In genomic region chr21:44918107-44918470, GRCh38 we compare ENCODE assay signal across 19 cellular contexts. TPM values are rescaled to one million over a fixed set of nuclear protein-coding genes. Genes with fewer than 3 reads are reported as not detected.
A peak's percentile ranks its signal among the peaks of the same experiment; 100 is the strongest.
DNase-seq lines count a peak whose midpoint lies in the region; ATAC-seq, FAIRE-seq and TF ChIP-seq lines count a peak whose summit lies in the region.
"Had no signal": no experiment of that assay in that cellular context is flagged by ENCODE, and none has a peak within 500 bp of the region (broad histone marks: within the 10 kb centered on the region; RNA-seq: fewer than 3 reads in every experiment).

No MANE protein-coding gene starts in this region.

- H4K20me1 ChIP-seq in mammary epithelial cell (ENCODE audit: insufficient read depth, low read length): no peaks in the 10 kb centered on the region

- H3K27me3 ChIP-seq in breast epithelium (no peaks in the 10 kb centered on the region), mammary epithelial cell (ENCODE audit: insufficient read depth, low read length) (no peaks in the 10 kb centered on the region)

- intact Hi-C loops in breast epithelium (cut with DNase I; ENCODE audit: low total_unique reads): no loop called here
- intact Hi-C loops in mammary epithelial cell (cut with micrococcal nuclease): no loop called here
- intact Hi-C loops in activated B cell treated with CpG ODN at 0.5 μM for 24 hours (cut with micrococcal nuclease): no loop called here
- intact Hi-C loops in kidney (cut with DNase I): no loop called here

- no peak for TF ChIP-seq CTCF in breast epithelium (IDR thresholded peaks at IDR 0.05)
- TF ChIP-seq CTCF in mammary epithelial cell (conservative IDR thresholded peaks at IDR 0.05 in 1 of 2, IDR thresholded peaks at IDR 0.05 in 1 of 2; ENCODE audit: extremely low read depth in 1 of 2, insufficient read depth in 1 of 2, low read depth in 1 of 2, low read length in 2 of 2): no peak
- TF ChIP-seq CTCF in activated B cell treated with CpG ODN at 0.5 μM for 24 hours (IDR thresholded peaks at IDR 0.05): no peak
- no peak for TF ChIP-seq CTCF in kidney (IDR thresholded peaks at IDR 0.05; ENCODE audit: borderline replicate concordance, extremely low read depth, insufficient read depth)
- no peak for TF ChIP-seq CTCF in GM10266 (IDR thresholded peaks at IDR 0.05; ENCODE audit: control insufficient read depth, insufficient read depth, low read depth, missing control alignments)

- H3K9me3 Mint-ChIP-seq in activated B cell treated with CpG ODN at 0.5 μM for 24 hours: no peaks in the 10 kb centered on the region
- H3K9me3 Mint-ChIP-seq in stimulated activated naive CD8-positive, alpha-beta T cell treated with anti-CD3 and anti-CD28 coated beads, Interleukin-15, amount 100 ng/mL, for 72 hours: no peaks in the 10 kb centered on the region
- H3K9me3 Mint-ChIP-seq: neural progenitor cell, type B pancreatic cell had no signal

- no peaks in the 10 kb centered on the region for H3K27me3 Mint-ChIP-seq in activated B cell treated with CpG ODN at 0.5 μM for 24 hours
- no peaks in the 10 kb centered on the region for H3K27me3 Mint-ChIP-seq in stimulated activated naive CD8-positive, alpha-beta T cell treated with anti-CD3 and anti-CD28 coated beads, Interleukin-15, amount 100 ng/mL, for 72 hours

- dilution Hi-C loops in mammary epithelial cell (cut with HindIII; ENCODE audit: low sequenced_read_pairs): no loop called here

- H2AFZ ChIP-seq in mammary epithelial cell (ENCODE audit: low read depth, low read length): no peak overlapping the region
- H2AFZ ChIP-seq: GM23248, neural progenitor cell had no signal

- peak overlapping the region; percentile 60 for H3K4me3 Mint-ChIP-seq in activated B cell treated with CpG ODN at 0.5 μM for 24 hours
- H3K4me3 Mint-ChIP-seq in stimulated activated naive CD8-positive, alpha-beta T cell treated with anti-CD3 and anti-CD28 coated beads, Interleukin-15, amount 100 ng/mL, for 72 hours: peak overlapping the region; percentile 94 to 99

- DNase-seq in breast epithelium (ENCODE audit: low spot score in 2 of 2): no peak
- no peak for DNase-seq in mammary epithelial cell
- no peak for DNase-seq in activated B cell treated with CpG ODN at 0.5 μM for 24 hours
- DNase-seq in kidney: peak; percentile 72
- no peak for DNase-seq in stimulated activated naive CD8-positive, alpha-beta T cell treated with anti-CD3 and anti-CD28 coated beads, Interleukin-15, amount 100 ng/mL, for 72 hours
- DNase-seq in NCI-H2081 treated with DMSO at 0.1 percent for 48 hours (lab: John Stamatoyannopoulos, UW): no peak
- DNase-seq in iPS-NIHi11 (ENCODE audit: low spot score): no peak
- DNase-seq in GM10266 (ENCODE audit: extremely low spot score): no peak
- DNase-seq: dorsolateral prefrontal cortex, GM23248, hypothalamus, MM.1S, NCI-H2081, NCI-H69 had no signal

- H3K27ac ChIP-seq in breast epithelium (peak overlapping the region; percentile 43 to 60), mammary epithelial cell (ENCODE audit: insufficient read depth, low read depth, low read length) (no peak overlapping the region), kidney (ENCODE audit: low read depth in 2 of 2, low read length in 2 of 2) (no peak overlapping the region)
- H3K27ac ChIP-seq: dorsolateral prefrontal cortex, GM23248, neural progenitor cell had no signal

- CTCF ChIA-PET in mammary epithelial cell (lab: Charles Lee; ENCODE audit: low non-redundant PET): no interaction called here
- CTCF ChIA-PET in activated B cell treated with CpG ODN at 0.5 μM for 24 hours (lab: Charles Lee): interaction anchor here (1.4 to 1.5 kb wide), 2 partner anchors 10 to 14 kb away, joined by 4 to 5 read pairs; no protein-coding TSS in a partner anchor

- no peaks in the 10 kb centered on the region for H3K36me3 ChIP-seq in breast epithelium
- no peaks in the 10 kb centered on the region for H3K36me3 ChIP-seq in mammary epithelial cell (ENCODE audit: insufficient read depth, low read length)
- H3K36me3 ChIP-seq in kidney (ENCODE audit: control insufficient read depth in 1 of 2, insufficient read depth in 2 of 2, low read length in 2 of 2): no peaks in the 10 kb centered on the region
- H3K36me3 ChIP-seq: neural progenitor cell had no signal

- TF ChIP-seq POLR2A in breast epithelium (IDR thresholded peaks at IDR 0.05): no peak

- H3K4me1 ChIP-seq in breast epithelium (peaks cover 0 to 5% of the 10 kb centered on the region in 2 donors), mammary epithelial cell (ENCODE audit: insufficient read depth, low read length) (peaks cover 10% of the 10 kb centered on the region), kidney (ENCODE audit: control insufficient read depth in 1 of 2, insufficient read depth in 1 of 2, low read depth in 1 of 2, low read length in 2 of 2) (peaks cover 0 to 5% of the 10 kb centered on the region in 2 donors)
- H3K4me1 ChIP-seq: neural progenitor cell had no signal

- WGBS in mammary epithelial cell (ENCODE audit: low coverage, missing lambda C conversion rate): 92% methylated on average over 9 of the region's 12 CpGs

- no peak overlapping the region for H3K4me2 ChIP-seq in mammary epithelial cell (ENCODE audit: insufficient read depth, low read depth, low read length)

- H3K9ac ChIP-seq in mammary epithelial cell (ENCODE audit: insufficient read depth, low read length) (no peak overlapping the region), kidney (ENCODE audit: low read length in 2 of 2) (no peak overlapping the region)
- H3K9ac ChIP-seq: GM23248, neural progenitor cell had no signal

- in situ Hi-C loops in mammary epithelial cell (cut with MboI; ENCODE audit: low sequenced_read_pairs in 2 of 2): no loop called here

- ATAC-seq in activated B cell treated with CpG ODN at 0.5 μM for 24 hours (ENCODE audit: low read depth): no peak
- no peak for ATAC-seq in stimulated activated naive CD8-positive, alpha-beta T cell treated with anti-CD3 and anti-CD28 coated beads, Interleukin-15, amount 100 ng/mL, for 72 hours

- H3K79me2 ChIP-seq in mammary epithelial cell (ENCODE audit: insufficient read depth, low read length): no peaks in the 10 kb centered on the region

- no TSS peak for BruUV-seq in mammary epithelial cell (replicated peaks; lab: Mats Ljungman, UMichigan)

- POLR2A ChIA-PET in activated B cell treated with CpG ODN at 0.5 μM for 24 hours (lab: Charles Lee): interaction anchor here (0.6 to 3.5 kb wide), 5 partner anchors 10 to 67 kb away, joined by 4 to 68 read pairs (median 10); no protein-coding TSS in a partner anchor

- no peak overlapping the region for H3K4me3 ChIP-seq in breast epithelium
- no peak overlapping the region for H3K4me3 ChIP-seq in mammary epithelial cell (replicated peaks in 1 of 3; ENCODE audit: insufficient read depth in 1 of 3, low read depth in 2 of 3, low read length in 3 of 3)
- H3K4me3 ChIP-seq in kidney (ENCODE audit: low read length in 2 of 2): no peak overlapping the region
- H3K4me3 ChIP-seq: GM23248, lung had no signal

- H3K4me1 Mint-ChIP-seq in activated B cell treated with CpG ODN at 0.5 μM for 24 hours: peaks cover 89% of the 10 kb centered on the region
- H3K4me1 Mint-ChIP-seq in stimulated activated naive CD8-positive, alpha-beta T cell treated with anti-CD3 and anti-CD28 coated beads, Interleukin-15, amount 100 ng/mL, for 72 hours: peaks cover 84% of the 10 kb centered on the region

- H3K27ac Mint-ChIP-seq in activated B cell treated with CpG ODN at 0.5 μM for 24 hours: peak overlapping the region; percentile 18
- H3K27ac Mint-ChIP-seq in stimulated activated naive CD8-positive, alpha-beta T cell treated with anti-CD3 and anti-CD28 coated beads, Interleukin-15, amount 100 ng/mL, for 72 hours: no peak overlapping the region
- H3K27ac Mint-ChIP-seq: neural progenitor cell, type B pancreatic cell had no signal

- no peak for FAIRE-seq in kidney (lab: Jason Lieb, UNC)

- no peaks in the 10 kb centered on the region for H3K9me3 ChIP-seq in breast epithelium
- no peaks in the 10 kb centered on the region for H3K9me3 ChIP-seq in mammary epithelial cell (replicated peaks; ENCODE audit: insufficient read depth, low read length)
- no peaks in the 10 kb centered on the region for H3K9me3 ChIP-seq in kidney (ENCODE audit: control insufficient read depth in 1 of 2, low read length in 2 of 2)

- H3K36me3 Mint-ChIP-seq in activated B cell treated with CpG ODN at 0.5 μM for 24 hours (ENCODE audit: low read depth): peaks cover 19% of the 10 kb centered on the region
- H3K36me3 Mint-ChIP-seq: neural progenitor cell, type B pancreatic cell had no signal

RNA-seq across cellular contexts. Expression of gene ITGB2, which starts 2.6 kb away (rescaled TPM):
- total RNA-seq in breast epithelium (100 to 1,000 TPM in 1 of 3 donors, 10 to 100 TPM in 2; 19.7 to 242 (median 92.8) TPM), mammary epithelial cell (1 to 10 TPM in 1 of 2 donors, not detected in 1; 2.7 TPM), activated B cell treated with CpG ODN at 0.5 μM for 24 hours (124 and 131 TPM in 2 replicates), kidney (111 TPM)
- polyA plus RNA-seq in mammary epithelial cell (1.8 TPM), kidney (ENCODE audit: insufficient read depth, low read depth, low replicate concordance) (9.5 TPM)
- polyA minus RNA-seq in mammary epithelial cell: not detected
- total RNA-seq: fibroblast of lung, HT-29 had no signal

RNA-seq across cellular contexts. Expression of gene SLX9, which starts 21.7 kb away (rescaled TPM):
- 10 to 100 TPM; 15.8 to 17.7 (median 17.0) TPM for total RNA-seq in breast epithelium
- total RNA-seq in mammary epithelial cell: 10 to 100 TPM; 17.3 to 53.2 TPM
- 31.0 TPM for polyA plus RNA-seq in mammary epithelial cell
- 8.7 TPM for polyA minus RNA-seq in mammary epithelial cell
- 26.0 and 34.7 TPM in 2 replicates for total RNA-seq in activated B cell treated with CpG ODN at 0.5 μM for 24 hours
- 27.1 TPM for total RNA-seq in kidney
- 35.1 TPM for polyA plus RNA-seq in kidney (ENCODE audit: insufficient read depth, low read depth, low replicate concordance)

RNA-seq across cellular contexts. Expression of gene PTTG1IP, which starts 44.6 kb away (rescaled TPM):
- total RNA-seq in breast epithelium (100 to 1,000 TPM; 187 to 351 (median 272) TPM), mammary epithelial cell (100 to 1,000 TPM; 131 to 269 TPM), activated B cell treated with CpG ODN at 0.5 μM for 24 hours (35.3 and 36.6 TPM in 2 replicates), kidney (378 TPM)
- polyA plus RNA-seq in mammary epithelial cell (146 TPM), kidney (ENCODE audit: insufficient read depth, low read depth, low replicate concordance) (187 TPM)
- 174 TPM for polyA minus RNA-seq in mammary epithelial cell

Comparison
In these comparisons a context has a peak if more than half of its experiments do, and no peak if none do; other contexts are left out.
1. H3K27ac ChIP-seq: peak in breast epithelium (2 of 2); none in mammary epithelial cell (single experiment) and kidney (0 of 2).
2. RNA of gene ITGB2, which starts 2.6 kb away (total RNA-seq): 124 to 131 TPM in activated B cell treated with CpG ODN at 0.5 μM for 24 hours, 111 TPM in kidney (single experiment) and 19.7 to 242 TPM in breast epithelium; 2.7 TPM in mammary epithelial cell; every median in the first group is over 4 times any median in the second.